ENCODE assay signal across 9 cellular contexts in the genomic region with DNA sequence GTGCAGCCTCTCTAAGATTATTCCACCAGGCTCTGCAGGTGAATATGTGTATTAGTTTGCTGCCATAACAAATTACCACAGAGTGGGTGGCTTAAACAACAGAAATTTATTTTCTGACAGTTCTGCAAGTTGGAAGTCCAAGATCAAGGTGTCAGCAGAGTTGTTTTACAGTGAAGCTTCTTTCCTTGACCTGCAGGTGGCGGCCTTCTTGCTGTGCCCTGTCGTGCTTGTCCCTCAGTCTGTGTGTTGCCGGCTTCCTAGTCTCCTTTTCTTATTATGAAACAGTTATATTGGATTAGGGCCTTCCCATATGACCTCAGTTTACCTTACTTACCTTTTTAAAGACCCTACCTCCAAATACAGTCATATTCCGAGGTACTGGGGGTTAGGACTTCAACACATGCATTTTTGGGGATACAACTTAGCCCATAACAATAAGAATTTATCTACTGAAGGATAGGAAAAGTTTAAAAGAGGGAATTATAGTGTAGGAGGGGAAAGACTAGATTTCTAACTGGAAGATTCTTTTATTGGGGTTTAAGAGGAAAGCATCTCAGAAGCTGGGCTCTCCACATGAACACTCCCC.
DNase-seq lines count a peak whose midpoint lies in the region; ATAC-seq, FAIRE-seq and TF ChIP-seq lines count a peak whose summit lies in the region.
"Had no signal": no experiment of that assay in that cellular context is flagged by ENCODE, and none has a peak within 500 bp of the region (broad histone marks: within the 10 kb centered on the region; RNA-seq: fewer than 3 reads in every experiment).

No MANE protein-coding gene starts in this region.

- peaks cover 11% of the 10 kb centered on the region for H3K4me1 Mint-ChIP-seq in T-helper 17 cell
- H3K4me1 Mint-ChIP-seq in naive thymus-derived CD4-positive, alpha-beta T cell = peaks cover 8 to 32% (median 28%) of the 10 kb centered on the region in 7 donors

- TF ChIP-seq RAD21 in K562 (CRISPR knock-in tag; conservative IDR thresholded peaks at IDR 0.05 in 1 of 2, IDR thresholded peaks at IDR 0.05 in 1 of 2) = peak in 1 of 2 experiments; percentile 19; a peak in 1 of 4 replicates

- no peak overlapping the region for H3K27ac ChIP-seq in K562 (ENCODE audit: extremely low read depth, low read depth, low read length)
- no peak overlapping the region for H3K27ac ChIP-seq in naive thymus-derived CD4-positive, alpha-beta T cell (ENCODE audit: low read depth, low read length)
- H3K27ac ChIP-seq in ovary = no peak overlapping the region
- H3K27ac ChIP-seq in vagina = no peak overlapping the region

- POLR2A ChIA-PET in K562 (lab: Yijun Ruan, JAX) = interaction anchor here (0.6 kb wide), 1 partner anchor 10 kb away, joined by 3 read pairs; no protein-coding TSS in a partner anchor
- POLR2A ChIA-PET in naive thymus-derived CD4-positive, alpha-beta T cell (lab: Charles Lee) = interaction anchor here (0.9 to 3.3 kb wide), 3 partner anchors 10 to 95 kb away, joined by 3 to 11 read pairs (median 3); no protein-coding TSS in a partner anchor

- no TSS peak for BruUV-seq in K562 (replicated peaks; lab: Mats Ljungman, UMichigan)

- FAIRE-seq in K562 (lab: Jason Lieb, UNC) = peak; percentile 87

- H3K4me2 ChIP-seq in K562 (ENCODE audit: insufficient read depth, low read length) = no peak overlapping the region

- H3K27ac Mint-ChIP-seq in T-helper 17 cell = peak overlapping the region; percentile 74
- H3K27ac Mint-ChIP-seq in naive thymus-derived CD4-positive, alpha-beta T cell = peak overlapping the region in 2 of 9 donors; percentile 30 to 81
- H3K27ac Mint-ChIP-seq: activated naive CD4-positive, alpha-beta T cell treated with anti-CD3 and anti-CD28 coated beads, Interleukin-2, amount 50 U/mL, for 24 hours had no signal

- peak; percentile 24 for DNase-seq in ELF-1 (ENCODE audit: low read depth, low spot score)
- peak; percentile 21 for DNase-seq in HT1080 (ENCODE audit: low read depth)
- DNase-seq in T-helper 17 cell = peak; percentile 11 to 30 (median 22)
- peak; percentile 12 to 56 (median 16) for DNase-seq in K562 (ENCODE audit: extremely low read depth in 1 of 4, low spot score in 3 of 4)
- peak in 7 of 9 donors; percentile 10 to 38 (median 25) for DNase-seq in naive thymus-derived CD4-positive, alpha-beta T cell
- no peak for DNase-seq in ovary
- DNase-seq in vagina (ENCODE audit: extremely low spot score in 2 of 2) = no peak

- H3K36me3 Mint-ChIP-seq in T-helper 17 cell (ENCODE audit: low read depth) = peaks cover 2% of the 10 kb centered on the region
- peaks cover 4 to 12% (median 7%) of the 10 kb centered on the region in 5 donors for H3K36me3 Mint-ChIP-seq in naive thymus-derived CD4-positive, alpha-beta T cell

- H2AFZ ChIP-seq in K562 (ENCODE audit: low read depth, low read length) = peak overlapping the region; percentile 71

- 4% methylated on average over 4 of the region's 4 CpGs for WGBS in K562 (ENCODE audit: insufficient coverage, low coverage, missing lambda C conversion rate)
- WGBS in ovary, 3 donors = 54 to 70% (median 63%) methylated on average over 4 of the region's 4 CpGs

- H3K9me3 ChIP-seq in T-helper 17 cell (ENCODE audit: control insufficient read depth, low read length, poor library complexity, severe bottlenecking) (no peaks in the 10 kb centered on the region), K562 (replicated peaks; ENCODE audit: control insufficient read depth, insufficient read depth, low read depth, low read length) (no peaks in the 10 kb centered on the region), ovary (no peaks in the 10 kb centered on the region), vagina (no peaks in the 10 kb centered on the region)
- H3K9me3 ChIP-seq in naive thymus-derived CD4-positive, alpha-beta T cell (ENCODE audit: control insufficient read depth in 2 of 3, low read length in 3 of 3) = no peaks in the 10 kb centered on the region

- CTCF ChIA-PET in K562 (lab: Yijun Ruan, JAX; ENCODE audit: low intra/inter-chr PET ratio) = no interaction called here
- CTCF ChIA-PET in naive thymus-derived CD4-positive, alpha-beta T cell (lab: Charles Lee) = interaction anchor here (0.6 to 1.4 kb wide), 13 partner anchors 9 to 369 kb away, joined by 3 to 6 read pairs (median 3); a partner anchor contains a TSS

- no peak overlapping the region for H3K4me3 ChIP-seq in K562
- H3K4me3 ChIP-seq in naive thymus-derived CD4-positive, alpha-beta T cell (ENCODE audit: low read length) = no peak overlapping the region
- H3K4me3 ChIP-seq in ovary = no peak overlapping the region
- H3K4me3 ChIP-seq in vagina = no peak overlapping the region

- TF ChIP-seq EP300 in K562 (IDR thresholded peaks at IDR 0.05; ENCODE audit: low read length) (no peak), ovary (IDR thresholded peaks at IDR 0.05) (no peak)

- no peaks in the 10 kb centered on the region for H3K27me3 Mint-ChIP-seq in T-helper 17 cell
- H3K27me3 Mint-ChIP-seq in naive thymus-derived CD4-positive, alpha-beta T cell = no peaks in the 10 kb centered on the region
- H3K27me3 Mint-ChIP-seq: activated naive CD4-positive, alpha-beta T cell treated with anti-CD3 and anti-CD28 coated beads, Interleukin-2, amount 50 U/mL, for 24 hours had no signal

- H3K4me1 ChIP-seq in K562 (replicated peaks in 1 of 2; ENCODE audit: control insufficient read depth in 2 of 2, insufficient read depth in 2 of 2, low read length in 2 of 2) = no peaks in the 10 kb centered on the region; a peak in 1 of 5 replicates
- peaks cover 12 to 13% of the 10 kb centered on the region in 2 donors for H3K4me1 ChIP-seq in naive thymus-derived CD4-positive, alpha-beta T cell (ENCODE audit: control insufficient read depth in 2 of 2, insufficient read depth in 2 of 2, low read length in 2 of 2)
- no peaks in the 10 kb centered on the region for H3K4me1 ChIP-seq in ovary (ENCODE audit: insufficient read depth)
- H3K4me1 ChIP-seq in vagina = no peaks in the 10 kb centered on the region

- in situ Hi-C loops in K562 (cut with MboI) = loop anchor here (25.0 kb wide), 1 partner anchor 398 kb away; no protein-coding TSS in a partner anchor

- H3K9me1 ChIP-seq in K562 (ENCODE audit: control insufficient read depth, insufficient read depth, low read length) = no peaks in the 10 kb centered on the region

- ATAC-seq in GM19467 (IDR thresholded peaks at IDR 0.05; ENCODE audit: unreplicated experiment) (peak; percentile 84), T-helper 17 cell (peak; percentile 80), K562 (peak; percentile 90)
- peak; percentile 74 for ATAC-seq in naive thymus-derived CD4-positive, alpha-beta T cell

- H3K27me3 ChIP-seq in K562 (ENCODE audit: control insufficient read depth in 2 of 2, insufficient read depth in 2 of 2, low read length in 2 of 2) = no peaks in the 10 kb centered on the region
- H3K27me3 ChIP-seq in naive thymus-derived CD4-positive, alpha-beta T cell (ENCODE audit: control insufficient read depth in 2 of 2, insufficient read depth in 2 of 2, low read length in 2 of 2) = no peaks in the 10 kb centered on the region
- no peaks in the 10 kb centered on the region for H3K27me3 ChIP-seq in ovary
- no peaks in the 10 kb centered on the region for H3K27me3 ChIP-seq in vagina

- H3K36me3 ChIP-seq in K562 (ENCODE audit: control insufficient read depth, insufficient read depth, low read length) (no peaks in the 10 kb centered on the region), ovary (no peaks in the 10 kb centered on the region), vagina (no peaks in the 10 kb centered on the region)
- H3K36me3 ChIP-seq in naive thymus-derived CD4-positive, alpha-beta T cell (ENCODE audit: control insufficient read depth in 2 of 3, insufficient read depth in 3 of 3, low read length in 3 of 3) = peaks cover 0 to 7% (median 0%) of the 10 kb centered on the region in 3 experiments

- intact Hi-C loops in K562 (cut with micrococcal nuclease) (loop anchor here (5.0 kb wide), 2 partner anchors 98 to 413 kb away; a partner anchor contains a TSS), ovary (cut with DNase I) (no loop called here), vagina (cut with DNase I) (no loop called here)
- intact Hi-C loops in naive thymus-derived CD4-positive, alpha-beta T cell (cut with micrococcal nuclease) = loop anchor here (1.0 to 10.0 kb wide), 10 partner anchors 17 to 1989 kb away; a partner anchor contains a TSS

- no peak overlapping the region for H3K9ac ChIP-seq in K562 (ENCODE audit: insufficient read depth in 1 of 2, low read depth in 2 of 2, low read length in 2 of 2)

- no peaks in the 10 kb centered on the region for H4K20me1 ChIP-seq in K562 (replicated peaks; ENCODE audit: control insufficient read depth, insufficient read depth, low read length)

- TF ChIP-seq CTCF in K562 (IDR thresholded peaks at IDR 0.05 in 2 of 3, conservative IDR thresholded peaks at IDR 0.05 in 1 of 3; ENCODE audit: insufficient read depth in 2 of 3, low read depth in 1 of 3, low read length in 3 of 3) (peak; percentile 61 to 66 (median 64)), ovary (IDR thresholded peaks at IDR 0.05) (no peak), vagina (IDR thresholded peaks at IDR 0.05) (peak in 1 of 3 experiments; percentile 25)

- H3K4me3 Mint-ChIP-seq in T-helper 17 cell = peak overlapping the region; percentile 19
- H3K4me3 Mint-ChIP-seq in naive thymus-derived CD4-positive, alpha-beta T cell = peak overlapping the region in 3 of 10 donors; percentile 20 to 36 (median 25)
- H3K4me3 Mint-ChIP-seq: activated naive CD4-positive, alpha-beta T cell treated with anti-CD3 and anti-CD28 coated beads, Interleukin-2, amount 50 U/mL, for 24 hours had no signal

- no peaks in the 10 kb centered on the region for H3K79me2 ChIP-seq in K562 (ENCODE audit: control insufficient read depth, insufficient read depth, low read length)

- TF ChIP-seq POLR2A in K562 (conservative IDR thresholded peaks at IDR 0.05) (no peak), ovary (IDR thresholded peaks at IDR 0.05) (no peak), vagina (IDR thresholded peaks at IDR 0.05) (no peak)

- H3K9me3 Mint-ChIP-seq in naive thymus-derived CD4-positive, alpha-beta T cell = no peaks in the 10 kb centered on the region
- H3K9me3 Mint-ChIP-seq: activated naive CD4-positive, alpha-beta T cell treated with anti-CD3 and anti-CD28 coated beads, Interleukin-2, amount 50 U/mL, for 24 hours had no signal

TF ChIP-seq in K562, 482 proteins besides CTCF, POLR2A, EP300 and RAD21 (continues in another document):
- TF ChIP-seq HEY1 (CRISPR knock-in tag; IDR thresholded peaks at IDR 0.05; ENCODE audit: borderline replicate concordance) = no peak

Comparison
In these comparisons a context has a peak if more than half of its experiments do, and no peak if none do; other contexts are left out.
1. DNase-seq: peak in ELF-1 (single experiment), HT1080 (single experiment), T-helper 17 cell (3 of 3), K562 (4 of 4) and naive thymus-derived CD4-positive, alpha-beta T cell (7 of 9); none in ovary (0 of 5) and vagina (0 of 2).
2. CTCF ChIP-seq: peak in K562 (3 of 3); none in ovary (0 of 3).
3. intact Hi-C loops: an anchor here in K562 (5.0 kb wide) and naive thymus-derived CD4-positive, alpha-beta T cell (1.0 to 10.0 kb wide); none called in ovary and vagina.
4. Peak in every context shown above with its lines, with median percentiles within 50 percentile points of each other: ATAC-seq.